In genomic region chr1:51329443-51330325, GRCh38 we compare ENCODE assay signal across 1 cellular context.
TF ChIP-seq lines count a peak whose summit lies in the region.

No MANE protein-coding gene starts in this region.

TF ChIP-seq in WTC11, 78 proteins besides CTCF, POLR2A, EP300 and RAD21 (continued from another document):
- TF ChIP-seq ARID4B (CRISPR knock-in tag; IDR thresholded peaks at IDR 0.05; ENCODE audit: borderline replicate concordance) (no peak), ZBTB21 (CRISPR knock-in tag; IDR thresholded peaks at IDR 0.05; ENCODE audit: borderline replicate concordance) (no peak), SP1 (CRISPR knock-in tag; conservative IDR thresholded peaks at IDR 0.05) (no peak), ZNF423 (CRISPR knock-in tag; IDR thresholded peaks at IDR 0.05) (no peak), NFE2L1 (CRISPR knock-in tag; IDR thresholded peaks at IDR 0.05) (no peak), PRDM15 (CRISPR knock-in tag; IDR thresholded peaks at IDR 0.05) (no peak)
